34 cellular contexts compared by ENCODE assay signal in the genomic region with DNA sequence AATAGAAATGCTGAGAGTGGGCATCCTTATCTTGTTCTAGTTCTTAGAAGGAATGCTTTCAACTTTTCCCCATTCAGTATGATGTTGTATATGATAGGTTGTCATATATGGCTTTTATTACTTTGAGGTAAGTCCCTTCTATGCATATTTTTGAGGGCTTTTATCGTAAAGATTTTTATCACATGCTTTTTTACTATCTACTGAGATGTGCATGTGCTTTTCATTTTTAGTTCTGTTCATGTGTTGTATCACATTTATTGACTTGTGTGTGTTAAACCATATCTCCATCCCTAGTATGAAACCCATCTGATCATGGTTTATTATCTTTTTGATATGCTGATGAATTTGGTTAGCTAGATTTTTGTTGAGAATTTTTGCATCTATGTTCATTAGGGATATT.
"Had no signal": no experiment of that assay in that cellular context is flagged by ENCODE, and none has a peak within 500 bp of the region (broad histone marks: within the 10 kb centered on the region; RNA-seq: fewer than 3 reads in every experiment).

No MANE protein-coding gene starts in this region.

- DNase-seq: Karpas-422, Kasumi-1, MG63, MM.1S, MV-4-11, NCI-H1048, NCI-H1092, NCI-H1092 treated with DMSO at 0.1 percent for 48 hours, NCI-H1105, NCI-H1105 treated with DMSO at 0.1 percent for 48 hours, NCI-H1417, NCI-H1417 treated with DMSO at 0.1 percent for 48 hours, NCI-H1436, NCI-H1436 treated with DMSO at 0.1 percent for 48 hours, NCI-H146, NCI-H1694, NCI-H1694 treated with DMSO at 0.1 percent for 48 hours, NCI-H187, NCI-H187 treated with DMSO at 0.1 percent for 48 hours, NCI-H1930, NCI-H2029, NCI-H2029 treated with DMSO at 0.1 percent for 48 hours, NCI-H2081, NCI-H2081 treated with DMSO at 0.1 percent for 48 hours, NCI-H2107, NCI-H2171, NCI-H2171 treated with DMSO at 0.1 percent for 48 hours, NCI-H2227 treated with DMSO at 0.1 percent for 48 hours, NCI-H226, NCI-H345, NCI-H446, NCI-H446 treated with DMSO at 0.1 percent for 48 hours, NCI-H510A, NCI-H510A treated with DMSO at 0.1 percent for 48 hours had no signal

- H3K4me3 ChIP-seq: MG63 had no signal

- H3K36me3 ChIP-seq: MG63 had no signal

- H3K27me3 ChIP-seq: MG63 had no signal
